1 cellular context compared by ENCODE assay signal in the genomic region with DNA sequence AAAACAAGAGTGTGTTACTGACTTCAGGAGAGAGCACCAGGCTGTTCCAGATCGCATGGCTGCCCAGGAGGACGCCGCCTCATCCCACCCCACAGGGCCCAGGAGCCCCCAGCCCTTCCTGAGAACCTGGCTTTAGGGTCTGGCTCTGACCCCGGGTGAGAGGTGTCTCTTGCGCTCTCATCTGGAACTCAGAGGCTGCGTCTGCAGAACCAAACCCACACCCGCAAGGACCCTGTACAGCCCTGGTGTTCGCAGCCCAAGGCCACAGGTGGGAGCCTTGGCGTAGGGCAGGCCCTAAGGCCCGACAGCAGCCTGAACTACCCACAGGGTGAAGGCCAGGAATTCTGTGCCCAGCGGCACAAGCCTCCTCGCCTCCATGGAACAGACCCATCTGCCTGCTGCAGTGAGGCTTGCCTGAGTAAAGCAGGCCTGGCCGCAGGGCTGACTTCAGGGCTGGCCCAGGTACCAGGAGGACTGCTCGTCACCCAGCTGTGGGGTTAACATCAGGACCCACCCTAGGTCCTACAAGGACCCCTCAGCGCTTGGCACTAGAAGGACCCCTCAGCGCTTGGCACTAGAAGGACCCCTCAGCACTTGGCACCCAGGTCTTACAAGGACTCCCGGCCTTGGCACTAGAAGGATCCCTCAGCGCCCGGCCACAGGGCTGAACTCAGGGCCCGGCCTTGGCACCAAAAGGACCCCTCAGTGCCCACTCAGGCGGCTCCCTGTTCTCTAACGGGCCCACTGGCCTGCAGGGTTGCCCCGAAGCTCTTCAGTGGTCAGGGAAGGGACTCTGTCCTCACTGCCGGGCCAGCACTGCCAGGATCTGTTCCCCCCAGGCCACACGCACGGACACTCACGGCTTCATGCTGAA.
TF ChIP-seq lines count a peak whose summit lies in the region.

No MANE protein-coding gene starts in this region.

TF ChIP-seq in HepG2, 621 proteins besides CTCF, POLR2A, EP300 and RAD21:
- TF ChIP-seq AGO2 (optimal IDR thresholded peaks at IDR 0.05; ENCODE audit: low read depth, low read length) = peak; percentile 19
- TF ChIP-seq, protein P1, sequence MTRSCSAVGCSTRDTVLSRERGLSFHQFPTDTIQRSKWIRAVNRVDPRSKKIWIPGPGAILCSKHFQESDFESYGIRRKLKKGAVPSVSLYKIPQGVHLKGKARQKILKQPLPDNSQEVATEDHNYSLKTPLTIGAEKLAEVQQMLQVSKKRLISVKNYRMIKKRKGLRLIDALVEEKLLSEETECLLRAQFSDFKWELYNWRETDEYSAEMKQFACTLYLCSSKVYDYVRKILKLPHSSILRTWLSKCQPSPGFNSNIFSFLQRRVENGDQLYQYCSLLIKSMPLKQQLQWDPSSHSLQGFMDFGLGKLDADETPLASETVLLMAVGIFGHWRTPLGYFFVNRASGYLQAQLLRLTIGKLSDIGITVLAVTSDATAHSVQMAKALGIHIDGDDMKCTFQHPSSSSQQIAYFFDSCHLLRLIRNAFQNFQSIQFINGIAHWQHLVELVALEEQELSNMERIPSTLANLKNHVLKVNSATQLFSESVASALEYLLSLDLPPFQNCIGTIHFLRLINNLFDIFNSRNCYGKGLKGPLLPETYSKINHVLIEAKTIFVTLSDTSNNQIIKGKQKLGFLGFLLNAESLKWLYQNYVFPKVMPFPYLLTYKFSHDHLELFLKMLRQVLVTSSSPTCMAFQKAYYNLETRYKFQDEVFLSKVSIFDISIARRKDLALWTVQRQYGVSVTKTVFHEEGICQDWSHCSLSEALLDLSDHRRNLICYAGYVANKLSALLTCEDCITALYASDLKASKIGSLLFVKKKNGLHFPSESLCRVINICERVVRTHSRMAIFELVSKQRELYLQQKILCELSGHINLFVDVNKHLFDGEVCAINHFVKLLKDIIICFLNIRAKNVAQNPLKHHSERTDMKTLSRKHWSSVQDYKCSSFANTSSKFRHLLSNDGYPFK (CRISPR knock-in tag; IDR thresholded peaks at IDR 0.05; ENCODE audit: borderline replicate concordance) = no peak
